ENCODE assay signal across 19 cellular contexts in the genomic region with DNA sequence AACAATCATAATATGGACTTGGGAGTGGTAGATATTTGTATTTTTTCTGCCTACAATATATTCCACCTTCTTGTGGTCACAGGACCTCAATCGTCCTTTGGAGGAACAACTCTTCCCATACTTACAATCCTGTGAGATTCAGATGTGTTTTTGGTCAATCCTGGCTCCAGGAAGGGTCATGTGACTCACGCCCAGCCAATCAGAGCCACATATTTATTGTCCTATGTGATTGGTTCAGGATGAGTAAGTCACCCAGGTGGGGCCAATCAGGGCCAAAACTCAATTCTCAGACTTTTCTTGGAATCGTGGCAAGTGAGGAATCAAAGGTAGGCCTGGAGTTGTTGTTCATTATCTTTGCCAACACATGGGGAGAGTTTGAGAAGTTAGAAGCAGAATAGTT.
DNase-seq lines count a peak whose midpoint lies in the region; ATAC-seq and TF ChIP-seq lines count a peak whose summit lies in the region.
"Had no signal": no experiment of that assay in that cellular context is flagged by ENCODE, and none has a peak within 500 bp of the region (broad histone marks: within the 10 kb centered on the region; RNA-seq: fewer than 3 reads in every experiment).

No MANE protein-coding gene starts in this region.

- DNase-seq in BE2C (peak; percentile 19), NAMALWA (ENCODE audit: low spot score) (peak; percentile 5), WTC11 (ENCODE audit: low spot score) (no peak), DMS79 (lab: John Stamatoyannopoulos, UW) (no peak), NCI-H1930 (lab: John Stamatoyannopoulos, UW) (no peak), NOMO-1 treated with DMSO at 0.1 percent for 48 hours (lab: John Stamatoyannopoulos, UW; ENCODE audit: unreplicated experiment) (no peak)
- DNase-seq: 8988T; ACHN; AML-193; C1 segment of cervical spinal cord; Calu3; CD4-positive, alpha-beta memory T cell; COR-L47; DMS53; DND-41; GM23248; H7; HCEC 1CT had no signal

- no peak overlapping the region for H3K4me3 ChIP-seq in BE2C (ENCODE audit: low read depth, low read length)
- H3K4me3 ChIP-seq: A549, GM23248 had no signal

- H3K4me1 Mint-ChIP-seq in WTC11 = peaks cover 10% of the 10 kb centered on the region
- H3K4me1 Mint-ChIP-seq: CD4-positive, alpha-beta memory T cell had no signal

- H3K27me3 ChIP-seq in BE2C = no peaks in the 10 kb centered on the region

- H3K4me1 ChIP-seq in BE2C = no peaks in the 10 kb centered on the region
- H3K4me1 ChIP-seq: A549 had no signal

- no peaks in the 10 kb centered on the region for H3K36me3 Mint-ChIP-seq in WTC11
- H3K36me3 Mint-ChIP-seq: CD4-positive, alpha-beta memory T cell had no signal

- no peak for TF ChIP-seq CTCF in BE2C (IDR thresholded peaks at IDR 0.05; ENCODE audit: low read depth, low read length)
- no peak for TF ChIP-seq CTCF in WTC11 (IDR thresholded peaks at IDR 0.05)

- POLR2A ChIA-PET in WTC11 (lab: Charles Lee) = no interaction called here

- H3K9me3 Mint-ChIP-seq in WTC11 = peaks cover 8% of the 10 kb centered on the region

- H3K36me3 ChIP-seq in BE2C = no peaks in the 10 kb centered on the region

- ATAC-seq in WTC11 = no peak
- ATAC-seq: A549 had no signal

- no peaks in the 10 kb centered on the region for H3K9me3 ChIP-seq in BE2C
- H3K9me3 ChIP-seq: A549 had no signal

- peaks cover 3% of the 10 kb centered on the region; the same call in 1 of the 2 replicates for H3K27me3 Mint-ChIP-seq in WTC11 (ENCODE audit: low read depth)
- H3K27me3 Mint-ChIP-seq: CD4-positive, alpha-beta memory T cell had no signal

- no peak overlapping the region for H3K27ac Mint-ChIP-seq in WTC11
- H3K27ac Mint-ChIP-seq: CD4-positive, alpha-beta memory T cell had no signal

- CTCF ChIA-PET in WTC11 (lab: Charles Lee) = no interaction called here

- no peak overlapping the region for H3K4me3 Mint-ChIP-seq in WTC11
- H3K4me3 Mint-ChIP-seq: CD4-positive, alpha-beta memory T cell had no signal

TF ChIP-seq in WTC11, 78 proteins besides CTCF, POLR2A, EP300 and RAD21:
- TF ChIP-seq IRF2 (CRISPR knock-in tag; IDR thresholded peaks at IDR 0.05; ENCODE audit: borderline replicate concordance, low read depth) (no peak), JAZF1 (CRISPR knock-in tag; IDR thresholded peaks at IDR 0.05) (no peak), NFE2L1 (CRISPR knock-in tag; IDR thresholded peaks at IDR 0.05) (no peak), RELA (CRISPR knock-in tag; IDR thresholded peaks at IDR 0.05; ENCODE audit: borderline replicate concordance) (no peak), ATF6 (CRISPR knock-in tag; IDR thresholded peaks at IDR 0.05) (no peak), E2F4 (CRISPR knock-in tag; IDR thresholded peaks at IDR 0.05; ENCODE audit: borderline replicate concordance, low read depth) (no peak)
- TF ChIP-seq, protein P1, sequence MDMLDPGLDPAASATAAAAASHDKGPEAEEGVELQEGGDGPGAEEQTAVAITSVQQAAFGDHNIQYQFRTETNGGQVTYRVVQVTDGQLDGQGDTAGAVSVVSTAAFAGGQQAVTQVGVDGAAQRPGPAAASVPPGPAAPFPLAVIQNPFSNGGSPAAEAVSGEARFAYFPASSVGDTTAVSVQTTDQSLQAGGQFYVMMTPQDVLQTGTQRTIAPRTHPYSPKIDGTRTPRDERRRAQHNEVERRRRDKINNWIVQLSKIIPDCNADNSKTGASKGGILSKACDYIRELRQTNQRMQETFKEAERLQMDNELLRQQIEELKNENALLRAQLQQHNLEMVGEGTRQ (CRISPR knock-in tag; IDR thresholded peaks at IDR 0.05) = peak; percentile 41

Comparison
In these comparisons a context has a peak if more than half of its experiments do, and no peak if none do; other contexts are left out.
1. DNase-seq: peak in BE2C (single experiment) and NAMALWA (single experiment); none in WTC11 (single experiment), DMS79 (single experiment), NCI-H1930 (0 of 2) and NOMO-1 treated with DMSO at 0.1 percent for 48 hours (single experiment).